ENCODE assay signal across 8 cellular contexts in the genomic region with DNA sequence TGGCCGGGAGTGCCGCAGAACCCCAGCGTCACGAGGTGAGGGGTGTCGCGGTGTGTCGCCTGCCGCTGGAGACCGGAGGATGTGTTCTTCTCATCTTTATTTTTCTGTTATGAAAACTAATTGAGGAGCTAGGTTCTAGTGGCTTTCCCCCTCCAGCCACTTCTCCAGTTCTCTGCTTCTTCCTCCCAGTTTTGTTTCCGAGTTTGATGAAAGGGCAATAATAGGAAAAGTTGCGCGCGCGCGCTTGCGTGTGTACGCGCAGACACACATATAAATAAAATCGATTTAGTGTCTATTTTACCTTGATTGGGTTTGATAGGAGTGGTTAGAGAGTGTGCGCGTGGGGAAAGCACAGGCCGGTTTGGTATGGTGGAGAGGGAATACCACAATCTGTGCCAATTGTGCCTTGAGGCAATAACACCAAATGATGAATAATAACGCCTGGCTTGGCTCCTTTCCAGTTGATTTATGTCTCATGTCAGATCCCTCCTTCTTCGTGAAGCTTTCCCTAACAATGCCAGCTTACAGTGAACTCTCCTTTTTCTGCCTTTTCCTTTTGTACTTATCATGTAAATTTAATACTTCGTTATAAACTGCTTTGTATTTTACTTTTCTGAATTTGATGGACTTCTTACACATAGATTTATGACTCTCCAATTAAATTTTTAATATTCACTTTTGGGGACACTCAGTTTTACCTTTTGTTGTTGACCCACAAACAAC. TPM values are rescaled to one million over a fixed set of nuclear protein-coding genes. Genes with fewer than 3 reads are reported as not detected.
DNase-seq lines count a peak whose midpoint lies in the region; ATAC-seq and TF ChIP-seq lines count a peak whose summit lies in the region.

No MANE protein-coding gene starts in this region.

- H3K4me3 ChIP-seq in iPS-18c (ENCODE audit: insufficient read depth, low read depth, low read length) (peak overlapping the region; percentile 85), spleen (peak overlapping the region; percentile 76 to 86 (median 82))

- H3K36me3 ChIP-seq in spleen: peaks cover 0 to 28% (median 10%) of the 10 kb centered on the region in 6 donors

- peak; percentile 37 for DNase-seq in DMS153 (lab: John Stamatoyannopoulos, UW)
- DNase-seq in Kasumi-1 (lab: John Stamatoyannopoulos, UW): peak; percentile 36 to 38
- peak; percentile 20 for DNase-seq in SK-N-DZ (ENCODE audit: low spot score)
- DNase-seq in astrocyte of the hippocampus (ENCODE audit: low read depth, low spot score): peak; percentile 80
- DNase-seq in spleen: no peak
- DNase-seq in cortex of kidney (lab: John Stamatoyannopoulos, UW): no peak

- H3K4me1 ChIP-seq in spleen: peaks cover 21 to 64% (median 56%) of the 10 kb centered on the region in 6 donors

- intact Hi-C loops in spleen (cut with DNase I; ENCODE audit: low total_unique reads): loop anchor here (10.0 kb wide), 3 partner anchors 121 to 459 kb away; partner anchors contain the start of gene SSR3

- H3K9me3 ChIP-seq in iPS-18c (ENCODE audit: control insufficient read depth, insufficient read depth, low read length) (peaks cover 2% of the 10 kb centered on the region), spleen (no peaks in the 10 kb centered on the region)

- peak overlapping the region; percentile 85 to 99 (median 98) for H3K27ac ChIP-seq in spleen

- TF ChIP-seq POLR2A in spleen (IDR thresholded peaks at IDR 0.05): no peak

- no peak for TF ChIP-seq CTCF in spleen (IDR thresholded peaks at IDR 0.05 in 8 of 11, conservative IDR thresholded peaks at IDR 0.05 in 3 of 11)

- ATAC-seq in GM18519 (IDR thresholded peaks at IDR 0.05; ENCODE audit: low FRiP score, unreplicated experiment): no peak

- WGBS in spleen, 5 donors: 2 to 4% (median 3%) methylated on average over 25 of the region's 25 CpGs

- H3K27me3 ChIP-seq in spleen (replicated peaks in 1 of 7): no peaks in the 10 kb centered on the region

RNA-seq across cellular contexts. Expression of gene TIPARP, which starts 1.5 kb away (rescaled TPM):
- 5.9 and 6.3 TPM in 2 replicates for polyA plus RNA-seq in SK-N-DZ (2014; cell fraction: cytosol; rRNA removed)
- 2.7 and 3.4 TPM in 2 replicates for polyA plus RNA-seq in SK-N-DZ (2014; cell fraction: nucleus; rRNA removed)
- 10 to 100 TPM; 18.9 to 39.8 (median 29.7) TPM for total RNA-seq in spleen
- polyA plus RNA-seq in spleen: 1 to 10 TPM; 4.5 to 8.2 (median 7.3) TPM

Comparison
In these comparisons a context has a peak if more than half of its experiments do, and no peak if none do; other contexts are left out.
1. DNase-seq: peak in DMS153 (single experiment), Kasumi-1 (2 of 2), SK-N-DZ (single experiment) and astrocyte of the hippocampus (single experiment); none in spleen (single experiment) and cortex of kidney (single experiment).